In genomic region chr6:149028767-149029405, GRCh38 we compare ENCODE assay signal across 7 cellular contexts.
DNase-seq lines count a peak whose midpoint lies in the region; ATAC-seq and TF ChIP-seq lines count a peak whose summit lies in the region.

No MANE protein-coding gene starts in this region.

- H3K4me1 ChIP-seq in SK-N-SH (ENCODE audit: control insufficient read depth in 1 of 2, insufficient read depth in 2 of 2, low read depth in 1 of 2, low read length in 1 of 2) (peaks cover 11 to 13% of the 10 kb centered on the region in 2 experiments), adrenal gland (replicated peaks in 1 of 2) (peaks cover 24 to 35% of the 10 kb centered on the region in 2 donors)

- peak; percentile 81 for ATAC-seq in left ventricle myocardium superior
- ATAC-seq in HG03460 (IDR thresholded peaks at IDR 0.05; ENCODE audit: unreplicated experiment), result no peak

- no peaks in the 10 kb centered on the region for H3K9me2 ChIP-seq in SK-N-SH

- intact Hi-C loops in adrenal gland (cut with DNase I), result loop anchor here in 1 of 2 donors (5.0 kb wide), 3 partner anchors 48 to 493 kb away; no protein-coding TSS in a partner anchor
- intact Hi-C loops in left ventricle myocardium superior (cut with micrococcal nuclease), result loop anchor here (2.0 kb wide), 1 partner anchor 402 kb away; no protein-coding TSS in a partner anchor

- peak; percentile 96 for TF ChIP-seq RAD21 in SK-N-SH (IDR thresholded peaks at IDR 0.05; ENCODE audit: low read length)

- peaks cover 16% of the 10 kb centered on the region for H3K79me2 ChIP-seq in SK-N-SH (ENCODE audit: insufficient read depth)

- no peak overlapping the region for H3K4me3 ChIP-seq in GM12875 (ENCODE audit: low read depth, low read length)
- H3K4me3 ChIP-seq in SK-N-SH (ENCODE audit: low read depth in 2 of 2, low read length in 1 of 2), result no peak overlapping the region; a peak in 1 of 4 replicates
- no peak overlapping the region for H3K4me3 ChIP-seq in adrenal gland
- no peak overlapping the region for H3K4me3 ChIP-seq in skeletal muscle cell (ENCODE audit: low read depth, low read length)

- peaks cover 45% of the 10 kb centered on the region for H3F3A ChIP-seq in SK-N-SH (replicated peaks; ENCODE audit: insufficient read depth)

- H3K9ac ChIP-seq in SK-N-SH, result peak overlapping the region; percentile 11; the same call in 1 of the 2 replicates

- no peak for TF ChIP-seq POLR2A in adrenal gland (IDR thresholded peaks at IDR 0.05)

- no peaks in the 10 kb centered on the region for H3K27me3 ChIP-seq in SK-N-SH (ENCODE audit: insufficient read depth)
- H3K27me3 ChIP-seq in adrenal gland, result no peaks in the 10 kb centered on the region

- H4K20me1 ChIP-seq in SK-N-SH (ENCODE audit: insufficient read depth), result no peaks in the 10 kb centered on the region

- H2AFZ ChIP-seq in SK-N-SH (ENCODE audit: low read depth), result no peak overlapping the region

- H3K4me2 ChIP-seq in SK-N-SH, result no peak overlapping the region

- 0 out of 2 replicates have a peak, but pooled peaks have one; percentile 24 for TF ChIP-seq CTCF in GM12875 (IDR thresholded peaks at IDR 0.05; ENCODE audit: borderline replicate concordance, insufficient read depth, low read depth, low read length)
- peak; percentile 70 for TF ChIP-seq CTCF in SK-N-SH (IDR thresholded peaks at IDR 0.05)
- peak; percentile 71 to 91 (median 83) for TF ChIP-seq CTCF in adrenal gland (IDR thresholded peaks at IDR 0.05)

- H3K27ac ChIP-seq in SK-N-SH (ENCODE audit: low read depth in 2 of 2, low read length in 1 of 2) (no peak overlapping the region), adrenal gland (no peak overlapping the region)

- H3K36me3 ChIP-seq in SK-N-SH (replicated peaks in 1 of 2; ENCODE audit: control insufficient read depth in 1 of 2, insufficient read depth in 2 of 2, low read length in 1 of 2) (peaks cover 0 to 12% of the 10 kb centered on the region in 2 experiments), adrenal gland (replicated peaks in 1 of 2) (no peaks in the 10 kb centered on the region)

- POLR2A ChIA-PET in SK-N-SH (lab: Yijun Ruan, JAX), result no interaction called here

- H3K9me3 ChIP-seq in SK-N-SH (no peaks in the 10 kb centered on the region), adrenal gland (replicated peaks in 1 of 3) (no peaks in the 10 kb centered on the region)

- peak; percentile 79 for DNase-seq in NCI-H1417 treated with DMSO at 0.1 percent for 48 hours (lab: John Stamatoyannopoulos, UW)
- DNase-seq in SK-N-SH, result peak; percentile 67
- DNase-seq in adrenal gland, result peak; percentile 64 to 87 (median 80)
- DNase-seq in left ventricle myocardium superior, result no peak
- DNase-seq in skeletal muscle cell (ENCODE audit: low read depth), result peak; percentile 76

- no peak for TF ChIP-seq EP300 in SK-N-SH (IDR thresholded peaks at IDR 0.05; ENCODE audit: borderline replicate concordance in 1 of 2, low read depth in 1 of 2, low read length in 1 of 2)

- CTCF ChIA-PET in SK-N-SH (lab: Yijun Ruan, JAX), result interaction anchor here (0.6 to 6.0 kb wide), 48 partner anchors 9 to 517 kb away, joined by 3 to 104 read pairs (median 4); partner anchors contain the start of gene PPIL4

- 5% methylated on average over 6 of the region's 6 CpGs for WGBS in SK-N-SH (ENCODE audit: low lambda C conversion rate)
- WGBS in adrenal gland, 4 donors, result 6 to 11% (median 7%) methylated on average over 6 of the region's 6 CpGs

TF ChIP-seq in SK-N-SH, 30 proteins besides CTCF, POLR2A, EP300 and RAD21:
- TF ChIP-seq NFIC (IDR thresholded peaks at IDR 0.05; ENCODE audit: borderline replicate concordance) (no peak), MXI1 (IDR thresholded peaks at IDR 0.05; ENCODE audit: low read depth, low read length) (0 out of 2 replicates have a peak, but pooled peaks have one; percentile 29), SMC3 (IDR thresholded peaks at IDR 0.05; ENCODE audit: low read depth, low read length) (peak; percentile 86), MAX (IDR thresholded peaks at IDR 0.05; ENCODE audit: low read depth) (no peak), USF2 (IDR thresholded peaks at IDR 0.05; ENCODE audit: borderline replicate concordance, low read depth, low read length) (no peak)

Comparison
In these comparisons a context has a peak if more than half of its experiments do, and no peak if none do; other contexts are left out.
1. CTCF ChIP-seq: peak in every context shown above with its lines; median percentile 83 in adrenal gland; 70 in SK-N-SH; 24 in GM12875.